Comparison of ENCODE assay signal across 33 cellular contexts in the genomic region with DNA sequence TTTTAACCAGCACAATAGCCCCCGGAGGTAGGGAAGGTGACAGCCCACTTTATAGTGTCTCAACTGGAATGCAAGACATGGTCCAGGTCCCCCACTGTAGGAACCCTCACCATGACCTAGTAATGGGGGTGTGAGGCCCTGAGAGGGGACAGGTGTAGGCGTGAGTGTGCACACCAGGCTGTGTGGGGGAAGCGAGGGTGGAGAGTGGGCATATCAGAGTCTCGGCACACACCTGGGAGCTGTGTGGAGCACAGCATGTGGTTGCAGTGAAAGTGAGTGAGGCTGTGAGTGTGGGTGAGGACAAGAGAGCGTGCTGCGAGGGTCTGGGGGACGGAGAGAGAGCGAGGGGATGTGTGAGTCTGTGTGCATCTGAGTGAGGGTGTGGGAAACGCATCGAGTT. TPM values are rescaled to one million over a fixed set of nuclear protein-coding genes. Genes with fewer than 3 reads are reported as not detected.
"Had no signal": no experiment of that assay in that cellular context is flagged by ENCODE, and none has a peak within 500 bp of the region (broad histone marks: within the 10 kb centered on the region; RNA-seq: fewer than 3 reads in every experiment).

No MANE protein-coding gene starts in this region.

- FAIRE-seq: astrocyte, TTC549 had no signal

- H3K4me3 ChIP-seq: body of pancreas, breast epithelium, SJSA1 had no signal

- ATAC-seq: activated CD8-positive, alpha-beta T cell treated with anti-CD3 and anti-CD28 coated beads for 36 hours; activated T-cell treated with anti-CD3 and anti-CD28 coated beads, Interleukin-2, amount 50 U/mL, for 72 hours; activated T-helper 17 cell treated with anti-CD3 and anti-CD28 coated beads, Interleukin-2, amount 50 U/mL, for 72 hours; body of pancreas; Panc1 had no signal

- H3K4me1 ChIP-seq: body of pancreas, breast epithelium, SJSA1 had no signal

- H3K4me2 ChIP-seq: SK-N-SH had no signal

- DNase-seq: activated CD4-positive, alpha-beta T cell treated with anti-CD3 and anti-CD28 coated beads, Interleukin-2, amount 10 ng/mL, durations not matched to agents 24 days and 14 days; activated CD4-positive, alpha-beta T cell treated with anti-CD3 and anti-CD28 coated beads, Interleukin-2, amount 50 U/mL, for 4 hours; activated CD8-positive, alpha-beta T cell treated with anti-CD3 and anti-CD28 coated beads for 36 hours; activated effector memory CD4-positive, alpha-beta T cell treated with anti-CD3 and anti-CD28 coated beads, Interleukin-2, amount 50 U/mL, for 16 hours; activated naive CD4-positive, alpha-beta T cell treated with Interleukin-2 at 50 U/mL for 16 hours; activated naive CD8-positive, alpha-beta T cell treated with anti-CD3 and anti-CD28 coated beads, Interleukin-2, amount 10 ng/mL, durations not matched to agents 7 days and 5 days; activated T-cell treated with anti-CD3 and anti-CD28 coated beads, Interleukin-2, amount 50 U/mL, for 1 hour; activated T-cell treated with anti-CD3 and anti-CD28 coated beads, Interleukin-2, amount 50 U/mL, for 72 hours; amygdala; body of pancreas; NCI-H1105 treated with DMSO at 0.1 percent for 48 hours; NCI-H1436; NCI-H1694; NCI-H1930; NCI-H2081 treated with DMSO at 0.1 percent for 48 hours; NCI-H345; NCI-H524 treated with DMSO at 0.1 percent for 48 hours; SHP77; SK-N-SH had no signal

- H3K36me3 Mint-ChIP-seq: activated naive CD4-positive, alpha-beta T cell treated with anti-CD3 and anti-CD28 coated beads, Interleukin-2, amount 50 U/mL, for 24 hours; activated naive CD8-positive, alpha-beta T cell treated with anti-CD3 and anti-CD28 coated beads, Interleukin-2, amount 10 ng/mL, durations not matched to agents 7 days and 5 days had no signal

- H3K9ac ChIP-seq: SK-N-SH had no signal

- H3K27ac ChIP-seq: body of pancreas, breast epithelium, SJSA1 had no signal

- H3K4me3 Mint-ChIP-seq: activated CD4-positive, alpha-beta T cell treated with anti-CD3 and anti-CD28 coated beads, Interleukin-2, amount 10 ng/mL, durations not matched to agents 24 days and 14 days; activated CD8-positive, alpha-beta T cell treated with anti-CD3 and anti-CD28 coated beads for 36 hours; activated naive CD4-positive, alpha-beta T cell treated with anti-CD3 and anti-CD28 coated beads, Interleukin-2, amount 50 U/mL, for 24 hours; activated naive CD8-positive, alpha-beta T cell treated with anti-CD3 and anti-CD28 coated beads, Interleukin-2, amount 10 ng/mL, durations not matched to agents 7 days and 5 days; activated T-cell treated with anti-CD3 and anti-CD28 coated beads, Interleukin-2, amount 50 U/mL, for 72 hours; activated T-helper 17 cell treated with anti-CD3 and anti-CD28 coated beads, Interleukin-2, amount 50 U/mL, for 72 hours; T-helper 1 cell treated with Interleukin-12 subunit alpha and Interleukin-12 subunit beta and Interleukin-4 antibody, amounts not matched to agents 30 μg/mL and 1 μg/mL, for 36 hours; T-helper 2 cell treated with Interferon-gamma antibody and Interleukin-4, amounts not matched to agents 5 μg/mL and 100 μg/mL, for 36 hours had no signal

- H3K4me1 Mint-ChIP-seq: activated CD4-positive, alpha-beta T cell treated with anti-CD3 and anti-CD28 coated beads, Interleukin-2, amount 10 ng/mL, durations not matched to agents 24 days and 14 days; activated naive CD4-positive, alpha-beta T cell treated with anti-CD3 and anti-CD28 coated beads, Interleukin-2, amount 50 U/mL, for 24 hours; activated naive CD8-positive, alpha-beta T cell treated with anti-CD3 and anti-CD28 coated beads, Interleukin-2, amount 10 ng/mL, durations not matched to agents 7 days and 5 days; activated T-helper 17 cell treated with anti-CD3 and anti-CD28 coated beads, Interleukin-2, amount 50 U/mL, for 72 hours had no signal

- H3K27ac Mint-ChIP-seq: activated CD4-positive, alpha-beta T cell treated with anti-CD3 and anti-CD28 coated beads, Interleukin-2, amount 10 ng/mL, durations not matched to agents 24 days and 14 days; activated CD8-positive, alpha-beta T cell treated with anti-CD3 and anti-CD28 coated beads for 36 hours; activated naive CD4-positive, alpha-beta T cell treated with anti-CD3 and anti-CD28 coated beads, Interleukin-2, amount 50 U/mL, for 24 hours; activated naive CD8-positive, alpha-beta T cell treated with anti-CD3 and anti-CD28 coated beads, Interleukin-2, amount 10 ng/mL, durations not matched to agents 7 days and 5 days; activated T-cell treated with anti-CD3 and anti-CD28 coated beads, Interleukin-2, amount 50 U/mL, for 72 hours; activated T-helper 17 cell treated with anti-CD3 and anti-CD28 coated beads, Interleukin-2, amount 50 U/mL, for 72 hours; T-helper 1 cell treated with Interleukin-12 subunit alpha and Interleukin-12 subunit beta and Interleukin-4 antibody, amounts not matched to agents 30 μg/mL and 1 μg/mL, for 36 hours; T-helper 2 cell treated with Interferon-gamma antibody and Interleukin-4, amounts not matched to agents 5 μg/mL and 100 μg/mL, for 36 hours had no signal

- H3K9me3 Mint-ChIP-seq: activated CD4-positive, alpha-beta T cell treated with anti-CD3 and anti-CD28 coated beads, Interleukin-2, amount 10 ng/mL, durations not matched to agents 24 days and 14 days; activated CD8-positive, alpha-beta T cell treated with anti-CD3 and anti-CD28 coated beads for 36 hours; activated naive CD4-positive, alpha-beta T cell treated with anti-CD3 and anti-CD28 coated beads, Interleukin-2, amount 50 U/mL, for 24 hours; activated naive CD8-positive, alpha-beta T cell treated with anti-CD3 and anti-CD28 coated beads, Interleukin-2, amount 10 ng/mL, durations not matched to agents 7 days and 5 days; activated T-cell treated with anti-CD3 and anti-CD28 coated beads, Interleukin-2, amount 50 U/mL, for 72 hours; activated T-helper 17 cell treated with anti-CD3 and anti-CD28 coated beads, Interleukin-2, amount 50 U/mL, for 72 hours; T-helper 1 cell treated with Interleukin-12 subunit alpha and Interleukin-12 subunit beta and Interleukin-4 antibody, amounts not matched to agents 30 μg/mL and 1 μg/mL, for 36 hours; T-helper 2 cell treated with Interferon-gamma antibody and Interleukin-4, amounts not matched to agents 5 μg/mL and 100 μg/mL, for 36 hours had no signal

- H3K36me3 ChIP-seq: breast epithelium, SJSA1 had no signal

- H3K27me3 ChIP-seq: body of pancreas, breast epithelium had no signal

- H3K9me3 ChIP-seq: body of pancreas, breast epithelium, SJSA1, SK-N-SH had no signal

RNA-seq across cellular contexts. Expression of a gene that starts 17.1 kb away (rescaled TPM):
- total RNA-seq: activated CD4-positive, alpha-beta T cell treated with anti-CD3 and anti-CD28 coated beads, Interleukin-2, amount 10 ng/mL, durations not matched to agents 24 days and 14 days; activated CD8-positive, alpha-beta memory T cell treated with anti-CD3 and anti-CD28 coated beads for 36 hours; activated CD8-positive, alpha-beta T cell treated with anti-CD3 and anti-CD28 coated beads for 36 hours; activated naive CD8-positive, alpha-beta T cell treated with anti-CD3 and anti-CD28 coated beads, Interleukin-2, amount 10 ng/mL, durations not matched to agents 7 days and 5 days; activated T-cell treated with anti-CD3 and anti-CD28 coated beads, Interleukin-2, amount 50 U/mL, for 72 hours; activated T-helper 17 cell treated with anti-CD3 and anti-CD28 coated beads, Interleukin-2, amount 50 U/mL, for 72 hours; astrocyte; cardiac septum; M059J; NCI-H460; RPMI7951; SJSA1 had no signal

RNA-seq across cellular contexts. Expression of a gene that starts 40.5 kb away (rescaled TPM):
- total RNA-seq: body of pancreas had no signal
